ENCODE assay signal across 24 cellular contexts in genomic region chr14:70697681-70698080, GRCh38. TPM values are rescaled to one million over a fixed set of nuclear protein-coding genes. Genes with fewer than 3 reads are reported as not detected.
DNase-seq lines count a peak whose midpoint lies in the region; ATAC-seq, FAIRE-seq and TF ChIP-seq lines count a peak whose summit lies in the region.
"Had no signal": no experiment of that assay in that cellular context is flagged by ENCODE, and none has a peak within 500 bp of the region (broad histone marks: within the 10 kb centered on the region; RNA-seq: fewer than 3 reads in every experiment).

No MANE protein-coding gene starts in this region.

- peaks cover 0 to 10% of the 10 kb centered on the region in 2 experiments; a peak in 2 of 4 replicates for H3K4me1 ChIP-seq in SK-N-SH (ENCODE audit: control insufficient read depth in 1 of 2, insufficient read depth in 2 of 2, low read depth in 1 of 2, low read length in 1 of 2)
- peaks cover 8 to 14% of the 10 kb centered on the region in 2 experiments; a peak in 4 of 5 replicates for H3K4me1 ChIP-seq in K562 (replicated peaks in 1 of 2; ENCODE audit: control insufficient read depth in 2 of 2, insufficient read depth in 2 of 2, low read length in 2 of 2)
- H3K4me1 ChIP-seq in transverse colon = peaks cover 3 to 19% (median 4%) of the 10 kb centered on the region in 4 donors
- H3K4me1 ChIP-seq: vagina had no signal

- no peaks in the 10 kb centered on the region for H3K4me1 Mint-ChIP-seq in glutamatergic neuron (ENCODE audit: low read depth, unreplicated experiment)
- H3K4me1 Mint-ChIP-seq: T-cell had no signal

- H3K4me2 ChIP-seq in SK-N-SH (no peak overlapping the region), K562 (ENCODE audit: insufficient read depth, low read length) (no peak overlapping the region)

- peaks cover 4% of the 10 kb centered on the region; the same call in 1 of the 2 replicates for H3K27me3 ChIP-seq in SK-N-SH (ENCODE audit: insufficient read depth)
- no peaks in the 10 kb centered on the region for H3K27me3 ChIP-seq in K562 (ENCODE audit: control insufficient read depth in 2 of 2, insufficient read depth in 2 of 2, low read length in 2 of 2)
- H3K27me3 ChIP-seq in transverse colon = no peaks in the 10 kb centered on the region
- H3K27me3 ChIP-seq: cardiac muscle cell, heart right ventricle, vagina had no signal

- no peak overlapping the region for H3K27ac Mint-ChIP-seq in glutamatergic neuron (ENCODE audit: unreplicated experiment)
- H3K27ac Mint-ChIP-seq: memory B cell; natural killer cell treated with Interleukin-12 subunit alpha and Interleukin-12 subunit beta and Interleukin-15 and Interleukin-18, amount 100 ng/mL, for 72 hours; T-cell had no signal

- intact Hi-C loops in K562 (cut with micrococcal nuclease) (no loop called here), transverse colon (cut with DNase I; ENCODE audit: low total_unique reads) (no loop called here)

- no TSS peak for BruUV-seq in K562 (replicated peaks; lab: Mats Ljungman, UMichigan)

- H2AFZ ChIP-seq in SK-N-SH (ENCODE audit: low read depth) (0 out of 2 replicates have a peak overlapping the region, but pooled peaks have one; percentile 20), K562 (ENCODE audit: low read depth, low read length) (peak overlapping the region; percentile 63)

- CTCF ChIA-PET in SK-N-SH (lab: Yijun Ruan, JAX) (interaction anchor here (1.0 to 4.1 kb wide), 2 partner anchors 16 to 879 kb away, joined by 3 to 16 read pairs; no protein-coding TSS in a partner anchor), K562 (lab: Yijun Ruan, JAX; ENCODE audit: low intra/inter-chr PET ratio) (no interaction called here)

- H3K4me3 ChIP-seq in SK-N-SH (ENCODE audit: low read depth in 2 of 2, low read length in 1 of 2) (no peak overlapping the region), K562 (no peak overlapping the region), fibroblast of the aortic adventitia (ENCODE audit: low read depth, low read length) (no peak overlapping the region), transverse colon (no peak overlapping the region)
- H3K4me3 ChIP-seq: cardiac muscle cell, heart right ventricle, vagina had no signal

- H3K27me3 Mint-ChIP-seq in glutamatergic neuron (ENCODE audit: unreplicated experiment) = peaks cover 4% of the 10 kb centered on the region
- H3K27me3 Mint-ChIP-seq: memory B cell, T-cell had no signal

- no peaks in the 10 kb centered on the region for H3K36me3 Mint-ChIP-seq in glutamatergic neuron (ENCODE audit: unreplicated experiment)
- H3K36me3 Mint-ChIP-seq: memory B cell; natural killer cell treated with Interleukin-12 subunit alpha and Interleukin-12 subunit beta and Interleukin-15 and Interleukin-18, amount 100 ng/mL, for 72 hours; T-cell had no signal

- FAIRE-seq in K562 (lab: Jason Lieb, UNC) = no peak
- FAIRE-seq: GM12891, kidney had no signal

- no peaks in the 10 kb centered on the region for H3K9me2 ChIP-seq in SK-N-SH

- H3K27ac ChIP-seq in SK-N-SH (ENCODE audit: low read depth in 2 of 2, low read length in 1 of 2) (no peak overlapping the region), K562 (ENCODE audit: extremely low read depth, low read depth, low read length) (no peak overlapping the region; the same call in 2 of the 3 replicates), transverse colon (peak overlapping the region in 3 of 4 donors; percentile 10 to 50 (median 24))
- H3K27ac ChIP-seq: C4-2B, cardiac muscle cell, heart right ventricle, vagina had no signal

- H3K4me3 Mint-ChIP-seq in glutamatergic neuron (ENCODE audit: unreplicated experiment) = no peak overlapping the region
- H3K4me3 Mint-ChIP-seq: memory B cell; natural killer cell treated with Interleukin-12 subunit alpha and Interleukin-12 subunit beta and Interleukin-15 and Interleukin-18, amount 100 ng/mL, for 72 hours; T-cell had no signal

- TF ChIP-seq POLR2A in K562 (conservative IDR thresholded peaks at IDR 0.05) = no peak
- no peak for TF ChIP-seq POLR2A in transverse colon (IDR thresholded peaks at IDR 0.05)

- TF ChIP-seq EP300 in SK-N-SH (IDR thresholded peaks at IDR 0.05; ENCODE audit: borderline replicate concordance in 1 of 2, low read depth in 1 of 2, low read length in 1 of 2) (no peak), K562 (IDR thresholded peaks at IDR 0.05; ENCODE audit: low read length) (no peak), transverse colon (IDR thresholded peaks at IDR 0.05; ENCODE audit: low read depth) (no peak)

- ATAC-seq in SK-N-SH treated with all-trans-retinoic acid at 6 μM for 48 hours (no peak), K562 (0 out of 3 replicates have a peak, but pooled peaks have one; percentile 20)
- ATAC-seq: natural killer cell treated with Interleukin-12 subunit alpha and Interleukin-12 subunit beta and Interleukin-15 and Interleukin-18, amount 100 ng/mL, for 72 hours; T-cell had no signal

- H3K9ac ChIP-seq in SK-N-SH (no peak overlapping the region), K562 (ENCODE audit: insufficient read depth in 1 of 2, low read depth in 2 of 2, low read length in 2 of 2) (no peak overlapping the region)

- no peak for TF ChIP-seq CTCF in SK-N-SH (IDR thresholded peaks at IDR 0.05)
- no peak for TF ChIP-seq CTCF in K562 (IDR thresholded peaks at IDR 0.05 in 2 of 3, conservative IDR thresholded peaks at IDR 0.05 in 1 of 3; ENCODE audit: insufficient read depth in 2 of 3, low read depth in 1 of 3, low read length in 3 of 3)
- TF ChIP-seq CTCF in fibroblast of the aortic adventitia (IDR thresholded peaks at IDR 0.05; ENCODE audit: insufficient read depth, low read length) = no peak
- no peak for TF ChIP-seq CTCF in transverse colon (IDR thresholded peaks at IDR 0.05)
- TF ChIP-seq CTCF in glutamatergic neuron (IDR thresholded peaks at IDR 0.05; ENCODE audit: partially characterized antibody, unreplicated experiment) = no peak

- DNase-seq in SK-N-SH = no peak
- DNase-seq in K562 (ENCODE audit: extremely low read depth in 1 of 4, low spot score in 3 of 4) = no peak
- DNase-seq in fibroblast of the aortic adventitia (ENCODE audit: low read depth) = peak; percentile 13
- no peak for DNase-seq in transverse colon
- DNase-seq in iPS-NIHi11 (ENCODE audit: low spot score) = no peak
- DNase-seq in islet precursor cell = no peak
- DNase-seq in glutamatergic neuron = no peak
- DNase-seq: activated CD4-positive, alpha-beta T cell treated with anti-CD3 and anti-CD28 coated beads for 48 hours; activated effector memory CD4-positive, alpha-beta T cell treated with anti-CD3 and anti-CD28 coated beads, Interleukin-2, amount 50 U/mL, for 16 hours; DMS153; heart right ventricle; kidney; NCI-H1092; NCI-H2081; posterior cingulate gyrus; stimulated activated CD4-positive, alpha-beta T cell treated with anti-CD3 and anti-CD28 coated beads, Interleukin-2, amount 100 ng/mL, for 24 hours; T-cell had no signal

- no peaks in the 10 kb centered on the region for H3K9me3 ChIP-seq in SK-N-SH
- no peaks in the 10 kb centered on the region for H3K9me3 ChIP-seq in K562 (replicated peaks; ENCODE audit: control insufficient read depth, insufficient read depth, low read depth, low read length)
- H3K9me3 ChIP-seq in transverse colon = no peaks in the 10 kb centered on the region
- H3K9me3 ChIP-seq: heart right ventricle, vagina had no signal

- no peaks in the 10 kb centered on the region for H4K20me1 ChIP-seq in SK-N-SH (ENCODE audit: insufficient read depth)
- no peaks in the 10 kb centered on the region for H4K20me1 ChIP-seq in K562 (replicated peaks; ENCODE audit: control insufficient read depth, insufficient read depth, low read length)

- no peak for TF ChIP-seq RAD21 in SK-N-SH (IDR thresholded peaks at IDR 0.05; ENCODE audit: low read length)
- no peak for TF ChIP-seq RAD21 in K562 (CRISPR knock-in tag; conservative IDR thresholded peaks at IDR 0.05 in 1 of 2, IDR thresholded peaks at IDR 0.05 in 1 of 2)

- H3K79me2 ChIP-seq in SK-N-SH (ENCODE audit: insufficient read depth) = no peaks in the 10 kb centered on the region
- H3K79me2 ChIP-seq in K562 (ENCODE audit: control insufficient read depth, insufficient read depth, low read length) = no peaks in the 10 kb centered on the region

- H3F3A ChIP-seq in SK-N-SH (replicated peaks; ENCODE audit: insufficient read depth) = no peaks in the 10 kb centered on the region

- no peaks in the 10 kb centered on the region for H3K9me1 ChIP-seq in K562 (ENCODE audit: control insufficient read depth, insufficient read depth, low read length)

- in situ Hi-C loops in K562 (cut with MboI) (no loop called here), transverse colon (cut with MboI; ENCODE audit: low pct_ligation_motif_present in 1 of 4, low pct_unique_long_range_greater_than_20kb in 1 of 4, low sequenced_read_pairs in 3 of 4) (no loop called here)

- no peaks in the 10 kb centered on the region for H3K36me3 ChIP-seq in SK-N-SH (replicated peaks in 1 of 2; ENCODE audit: control insufficient read depth in 1 of 2, insufficient read depth in 2 of 2, low read length in 1 of 2)
- no peaks in the 10 kb centered on the region for H3K36me3 ChIP-seq in K562 (ENCODE audit: control insufficient read depth, insufficient read depth, low read length)
- no peaks in the 10 kb centered on the region for H3K36me3 ChIP-seq in transverse colon
- H3K36me3 ChIP-seq: cardiac muscle cell, heart right ventricle, vagina had no signal

- POLR2A ChIA-PET in SK-N-SH (lab: Yijun Ruan, JAX) (no interaction called here), K562 (lab: Yijun Ruan, JAX) (no interaction called here)

- peaks cover 2% of the 10 kb centered on the region for H3K9me3 Mint-ChIP-seq in glutamatergic neuron (ENCODE audit: unreplicated experiment)
- H3K9me3 Mint-ChIP-seq: memory B cell; natural killer cell treated with Interleukin-12 subunit alpha and Interleukin-12 subunit beta and Interleukin-15 and Interleukin-18, amount 100 ng/mL, for 72 hours; T-cell had no signal

- WGBS in SK-N-SH (ENCODE audit: low lambda C conversion rate) = 58% methylated on average over 2 of the region's 2 CpGs
- 37% methylated on average over 2 of the region's 2 CpGs for WGBS in K562 (ENCODE audit: insufficient coverage, low coverage, missing lambda C conversion rate)
- 46 to 50% methylated on average over 2 of the region's 2 CpGs for whole genome bisulfite sequencing in transverse colon (ENCODE audit: low coverage in 1 of 2), 2 donors

RNA-seq across cellular contexts. Expression of gene TTC9, which starts 56.0 kb away (rescaled TPM):
- 0.29 and 0.33 TPM in 2 replicates for polyA plus RNA-seq in SK-N-SH (2012; rRNA removed)
- polyA plus RNA-seq in SK-N-SH (2012; cell fraction: cytosol; rRNA removed) = 0.33 and 0.58 TPM in 2 replicates
- polyA plus RNA-seq in SK-N-SH (2012; cell fraction: nucleus; rRNA removed) = 0.19 and 0.25 TPM in 2 replicates
- total RNA-seq in K562 (2011; cell fraction: chromatin; rRNA removed; ENCODE audit: low replicate concordance) = not detected in 2 replicates
- not detected in 2 replicates for total RNA-seq in K562 (2011; cell fraction: nucleolus; rRNA removed)
- total RNA-seq in K562 (2011; cell fraction: nucleoplasm; rRNA removed) = not detected in 2 replicates
- total RNA-seq in K562 (2014; rRNA removed) = not detected in 2 replicates
- total RNA-seq in K562 (2014; rRNA removed; fragmentation: Illumina TruSeq; extraction: Trizol) = not detected in 2 replicates
- total RNA-seq in K562 (2015; rRNA removed; fragmentation: Illumina TruSeq; extraction: Trizol) = not detected in 2 replicates
- 0.02 and 0.07 TPM in 2 replicates for total RNA-seq in K562 (2021)
- polyA plus RNA-seq in K562 (2011; rRNA removed) = not detected in 2 replicates
- not detected in 2 replicates for polyA plus RNA-seq in K562 (2011; cell fraction: cytosol; rRNA removed)
- not detected in 2 replicates for polyA plus RNA-seq in K562 (2011; cell fraction: nucleus; rRNA removed)
- not detected in 2 replicates for polyA plus RNA-seq in K562 (2012)
- polyA plus RNA-seq in K562 (2014; fragmentation: Illumina TruSeq; extraction: Trizol) = not detected in 2 replicates
- polyA plus RNA-seq in K562 (2014; fragmentation: Nextera tagmentation; extraction: Ambion mirVana) = not detected
- polyA plus RNA-seq in K562 (2014; rRNA removed) = not detected in 2 replicates
- polyA minus RNA-seq in K562 (2011; rRNA and poly(A)+ RNA removed) = not detected in 2 replicates
- not detected in 2 replicates for polyA minus RNA-seq in K562 (2011; cell fraction: cytosol; rRNA and poly(A)+ RNA removed)
- polyA minus RNA-seq in K562 (2011; cell fraction: nucleus; rRNA and poly(A)+ RNA removed) = not detected in 2 replicates
- 0.16 and 0.45 TPM in 2 replicates for total RNA-seq in fibroblast of the aortic adventitia (ENCODE audit: low replicate concordance)
- 1 to 10 TPM in 1 of 4 donors, under 1 TPM in 1, not detected in 2; 0.41 to 1.3 TPM for total RNA-seq in transverse colon
- 8.6 TPM for total RNA-seq in glutamatergic neuron (ENCODE audit: unreplicated experiment)

Comparison
In these comparisons a context has a peak if more than half of its experiments do, and no peak if none do; other contexts are left out.
1. H3K27ac ChIP-seq: peak in transverse colon (3 of 4); none in SK-N-SH (0 of 2) and K562 (single experiment).